Comparison of ENCODE assay signal across 9 cellular contexts in the genomic region with DNA sequence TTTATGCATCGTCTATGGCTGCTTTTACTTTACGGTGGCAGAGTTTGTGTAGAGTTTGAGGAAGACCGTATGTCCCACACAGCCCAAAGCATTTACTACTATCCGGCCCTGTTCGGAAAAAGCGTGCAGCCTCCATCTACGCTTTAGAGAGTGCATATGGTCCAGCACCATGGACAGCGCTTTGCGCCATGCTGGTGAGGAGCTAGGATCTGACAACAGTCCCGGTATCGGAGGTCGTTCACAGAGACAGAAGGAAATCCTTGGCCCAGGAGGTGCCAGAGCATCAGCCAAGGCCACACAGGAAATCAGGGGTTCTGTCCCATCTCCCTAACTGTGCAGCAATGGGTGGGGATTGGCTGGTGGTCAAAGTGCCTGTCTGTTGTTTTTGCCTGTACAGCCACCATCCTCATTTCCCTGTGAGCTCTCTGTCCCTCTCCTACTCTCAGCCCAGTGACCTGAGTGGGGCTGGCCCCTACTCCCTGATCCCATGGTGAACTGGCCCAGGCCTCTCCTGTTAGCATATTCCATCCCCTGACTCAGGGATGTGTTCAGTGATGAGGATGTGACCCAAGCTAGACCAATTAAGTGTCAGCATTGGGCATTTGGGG. TPM values are rescaled to one million over a fixed set of nuclear protein-coding genes. Genes with fewer than 3 reads are reported as not detected.
DNase-seq lines count a peak whose midpoint lies in the region; ATAC-seq and TF ChIP-seq lines count a peak whose summit lies in the region.
"Had no signal": no experiment of that assay in that cellular context is flagged by ENCODE, and none has a peak within 500 bp of the region (broad histone marks: within the 10 kb centered on the region; RNA-seq: fewer than 3 reads in every experiment).

No MANE protein-coding gene starts in this region.

- ATAC-seq in activated CD8-positive, alpha-beta memory T cell treated with anti-CD3 and anti-CD28 coated beads, Interleukin-2, amount 10 ng/mL, durations not matched to agents 7 days and 5 days: peak; percentile 65
- ATAC-seq in omental fat pad (ENCODE audit: low FRiP score): no peak
- ATAC-seq in activated CD4-positive, CD25-positive, alpha-beta regulatory T cell treated with anti-CD3 and anti-CD28 coated beads, Interleukin-2, amount 50 U/mL, for 24 hours: no peak

- DNase-seq in AG04450 (ENCODE audit: low read depth, low spot score): peak; percentile 23
- peak; percentile 21 for DNase-seq in KG1 (lab: John Stamatoyannopoulos, UW)
- DNase-seq in activated CD8-positive, alpha-beta memory T cell treated with anti-CD3 and anti-CD28 coated beads, Interleukin-2, amount 10 ng/mL, durations not matched to agents 7 days and 5 days: peak; percentile 69
- peak; percentile 79 for DNase-seq in fibroblast of pulmonary artery (ENCODE audit: low read depth)
- DNase-seq in omental fat pad (ENCODE audit: low spot score): peak; percentile 41
- no peak for DNase-seq in DMS153 (lab: John Stamatoyannopoulos, UW)
- no peak for DNase-seq in NCI-H2227 treated with DMSO at 0.1 percent for 48 hours (lab: John Stamatoyannopoulos, UW)

- H3K27me3 ChIP-seq in AG04450 (ENCODE audit: control insufficient read depth, insufficient read depth, low read length): peaks cover 2% of the 10 kb centered on the region

- CTCF ChIA-PET in AG04450 (lab: Charles Lee): interaction anchor here (0.6 to 1.5 kb wide), 2 partner anchors 9 to 85 kb away, joined by 5 to 7 read pairs; no protein-coding TSS in a partner anchor
- CTCF ChIA-PET in activated CD8-positive, alpha-beta memory T cell treated with anti-CD3 and anti-CD28 coated beads, Interleukin-2, amount 10 ng/mL, durations not matched to agents 7 days and 5 days (lab: Charles Lee): interaction anchor here (0.8 kb wide), 1 partner anchor 54 kb away, joined by 3 read pairs; no protein-coding TSS in a partner anchor

- no peaks in the 10 kb centered on the region for H3K9me3 Mint-ChIP-seq in activated CD8-positive, alpha-beta memory T cell treated with anti-CD3 and anti-CD28 coated beads, Interleukin-2, amount 10 ng/mL, durations not matched to agents 7 days and 5 days (ENCODE audit: low read depth)

- H3K4me3 ChIP-seq in AG04450 (ENCODE audit: low read depth, low read length) (no peak overlapping the region), fibroblast of pulmonary artery (replicated peaks; ENCODE audit: low read depth, low read length) (no peak overlapping the region)

- H3K4me1 Mint-ChIP-seq in activated CD8-positive, alpha-beta memory T cell treated with anti-CD3 and anti-CD28 coated beads, Interleukin-2, amount 10 ng/mL, durations not matched to agents 7 days and 5 days: no peaks in the 10 kb centered on the region

- H3K27ac Mint-ChIP-seq in activated CD8-positive, alpha-beta memory T cell treated with anti-CD3 and anti-CD28 coated beads, Interleukin-2, amount 10 ng/mL, durations not matched to agents 7 days and 5 days: no peak overlapping the region

- POLR2A ChIA-PET in AG04450 (lab: Yijun Ruan, JAX): interaction anchor here (0.7 kb wide), 1 partner anchor 51 kb away, joined by 3 read pairs; no protein-coding TSS in a partner anchor

- TF ChIP-seq CTCF in AG04450 (IDR thresholded peaks at IDR 0.05; ENCODE audit: low read depth, low read length): no peak
- TF ChIP-seq CTCF in fibroblast of pulmonary artery (IDR thresholded peaks at IDR 0.05; ENCODE audit: low read length, missing control alignments): no peak
- TF ChIP-seq CTCF in omental fat pad (IDR thresholded peaks at IDR 0.05): no peak

- H3K27me3 Mint-ChIP-seq in activated CD8-positive, alpha-beta memory T cell treated with anti-CD3 and anti-CD28 coated beads, Interleukin-2, amount 10 ng/mL, durations not matched to agents 7 days and 5 days: peaks cover 15% of the 10 kb centered on the region

- no peaks in the 10 kb centered on the region for H3K36me3 Mint-ChIP-seq in activated CD8-positive, alpha-beta memory T cell treated with anti-CD3 and anti-CD28 coated beads, Interleukin-2, amount 10 ng/mL, durations not matched to agents 7 days and 5 days

- H3K4me3 Mint-ChIP-seq in activated CD8-positive, alpha-beta memory T cell treated with anti-CD3 and anti-CD28 coated beads, Interleukin-2, amount 10 ng/mL, durations not matched to agents 7 days and 5 days: no peak overlapping the region

- no peak overlapping the region for H3K27ac ChIP-seq in AG04450 (ENCODE audit: low read depth, low read length)

- no peaks in the 10 kb centered on the region for H3K9me3 ChIP-seq in AG04450 (ENCODE audit: control insufficient read depth, insufficient read depth, low read length)

RNA-seq across cellular contexts. Expression of a gene that starts 16.2 kb away (rescaled TPM):
- polyA plus RNA-seq in AG04450 (2011; rRNA removed): not detected in 2 replicates
- polyA minus RNA-seq in AG04450 (2011; rRNA and poly(A)+ RNA removed): not detected in 2 replicates
- total RNA-seq in activated CD8-positive, alpha-beta memory T cell treated with anti-CD3 and anti-CD28 coated beads, Interleukin-2, amount 10 ng/mL, durations not matched to agents 7 days and 5 days: not detected
- not detected for total RNA-seq in omental fat pad
- total RNA-seq: skeletal muscle tissue had no signal

RNA-seq across cellular contexts. Expression of a gene that starts 23.5 kb away (rescaled TPM):
- polyA plus RNA-seq in AG04450 (2011; rRNA removed): not detected in 2 replicates
- polyA minus RNA-seq in AG04450 (2011; rRNA and poly(A)+ RNA removed): not detected in 2 replicates
- total RNA-seq in activated CD8-positive, alpha-beta memory T cell treated with anti-CD3 and anti-CD28 coated beads, Interleukin-2, amount 10 ng/mL, durations not matched to agents 7 days and 5 days: not detected
- total RNA-seq in omental fat pad: 1 to 10 TPM in 1 of 4 donors, under 1 TPM in 1, not detected in 2; 0.48 to 1.5 TPM

RNA-seq across cellular contexts. Expression of a gene that starts 27.9 kb away (rescaled TPM):
- polyA plus RNA-seq in AG04450 (2011; rRNA removed): not detected in 2 replicates
- not detected in 2 replicates for polyA minus RNA-seq in AG04450 (2011; rRNA and poly(A)+ RNA removed)
- total RNA-seq in activated CD8-positive, alpha-beta memory T cell treated with anti-CD3 and anti-CD28 coated beads, Interleukin-2, amount 10 ng/mL, durations not matched to agents 7 days and 5 days: 1 to 10 TPM; 1.1 to 1.4 TPM
- 1 to 10 TPM in 1 of 4 donors, under 1 TPM in 2, not detected in 1; 0.25 to 1.4 (median 0.48) TPM for total RNA-seq in omental fat pad
- total RNA-seq: skeletal muscle tissue had no signal

RNA-seq across cellular contexts. Expression of a gene that starts 39.6 kb away (rescaled TPM):
- polyA plus RNA-seq in AG04450 (2011; rRNA removed): 6.8 and 10.9 TPM in 2 replicates
- polyA minus RNA-seq in AG04450 (2011; rRNA and poly(A)+ RNA removed): 3.3 and 4.4 TPM in 2 replicates
- total RNA-seq in activated CD8-positive, alpha-beta memory T cell treated with anti-CD3 and anti-CD28 coated beads, Interleukin-2, amount 10 ng/mL, durations not matched to agents 7 days and 5 days: 1 to 10 TPM; 1.5 to 2.0 TPM
- 10 to 100 TPM in 1 of 4 donors, 1 to 10 TPM in 3; 1.1 to 10.1 (median 2.3) TPM for total RNA-seq in omental fat pad

RNA-seq across cellular contexts. Expression of a gene that starts 53.4 kb away (rescaled TPM):
- 0.82 and 1.2 TPM in 2 replicates for polyA plus RNA-seq in AG04450 (2011; rRNA removed)
- polyA minus RNA-seq in AG04450 (2011; rRNA and poly(A)+ RNA removed): 1.5 and 1.8 TPM in 2 replicates
- total RNA-seq in activated CD8-positive, alpha-beta memory T cell treated with anti-CD3 and anti-CD28 coated beads, Interleukin-2, amount 10 ng/mL, durations not matched to agents 7 days and 5 days: 100 to 1,000 TPM in 1 of 2 experiments, 10 to 100 TPM in 1; 40.0 to 101 TPM
- total RNA-seq in omental fat pad: 1 to 10 TPM in 3 of 4 donors, under 1 TPM in 1; 0.84 to 9.1 (median 2.5) TPM

Comparison
In these comparisons a context has a peak if more than half of its experiments do, and no peak if none do; other contexts are left out.
1. DNase-seq: peak in AG04450 (single experiment), KG1 (single experiment), activated CD8-positive, alpha-beta memory T cell treated with anti-CD3 and anti-CD28 coated beads, Interleukin-2, amount 10 ng/mL, durations not matched to agents 7 days and 5 days (single experiment), fibroblast of pulmonary artery (single experiment) and omental fat pad (single experiment); none in DMS153 (single experiment) and NCI-H2227 treated with DMSO at 0.1 percent for 48 hours (single experiment).